ENCODE assay signal across 8 cellular contexts in genomic region chr11:96246718-96247540, GRCh38.
A peak's percentile ranks its signal among the peaks of the same experiment; 100 is the strongest.
DNase-seq lines count a peak whose midpoint lies in the region; ATAC-seq and TF ChIP-seq lines count a peak whose summit lies in the region.

No MANE protein-coding gene starts in this region.

- POLR2A ChIA-PET in CD4-positive, alpha-beta T cell (lab: Charles Lee), result interaction anchor here (0.7 to 0.8 kb wide), 2 partner anchors 21 to 143 kb away, joined by 3 read pairs; no protein-coding TSS in a partner anchor
- POLR2A ChIA-PET in naive thymus-derived CD4-positive, alpha-beta T cell (lab: Charles Lee), result interaction anchor here (0.6 to 1.0 kb wide), 3 partner anchors 24 to 111 kb away, joined by 4 to 5 read pairs (median 5); no protein-coding TSS in a partner anchor

- peak overlapping the region; percentile 34 for H3K27ac ChIP-seq in CD4-positive, alpha-beta T cell (ENCODE audit: low read depth, low read length)
- H3K27ac ChIP-seq in naive thymus-derived CD4-positive, alpha-beta T cell (ENCODE audit: low read depth, low read length), result peak overlapping the region; percentile 54

- H3K4me1 ChIP-seq in naive thymus-derived CD4-positive, alpha-beta T cell (ENCODE audit: control insufficient read depth in 2 of 2, insufficient read depth in 2 of 2, low read length in 2 of 2), result peaks cover 8 to 51% of the 10 kb centered on the region in 2 donors

- ATAC-seq in CD4-positive, alpha-beta T cell (ENCODE audit: poor library complexity), result peak; percentile 24
- peak; percentile 40 for ATAC-seq in naive thymus-derived CD4-positive, alpha-beta T cell
- no peak for ATAC-seq in GM18858 (IDR thresholded peaks at IDR 0.05; ENCODE audit: unreplicated experiment)
- ATAC-seq in HG02852 (IDR thresholded peaks at IDR 0.05; ENCODE audit: unreplicated experiment), result no peak

- H3K9me3 ChIP-seq in CD4-positive, alpha-beta T cell (ENCODE audit: control insufficient read depth, low read length), result no peaks in the 10 kb centered on the region
- H3K9me3 ChIP-seq in naive thymus-derived CD4-positive, alpha-beta T cell (ENCODE audit: control insufficient read depth in 2 of 3, low read length in 3 of 3), result no peaks in the 10 kb centered on the region

- no peaks in the 10 kb centered on the region for H3K27me3 ChIP-seq in CD4-positive, alpha-beta T cell (ENCODE audit: control insufficient read depth, insufficient read depth, low read length)
- no peaks in the 10 kb centered on the region for H3K27me3 ChIP-seq in naive thymus-derived CD4-positive, alpha-beta T cell (ENCODE audit: control insufficient read depth in 2 of 2, insufficient read depth in 2 of 2, low read length in 2 of 2)

- peaks cover 3% of the 10 kb centered on the region for H3K9me3 Mint-ChIP-seq in CD4-positive, alpha-beta T cell
- H3K9me3 Mint-ChIP-seq in naive thymus-derived CD4-positive, alpha-beta T cell, result peaks cover 0 to 5% (median 0%) of the 10 kb centered on the region in 11 donors

- H3K27me3 Mint-ChIP-seq in CD4-positive, alpha-beta T cell, result no peaks in the 10 kb centered on the region
- no peaks in the 10 kb centered on the region for H3K27me3 Mint-ChIP-seq in naive thymus-derived CD4-positive, alpha-beta T cell

- TF ChIP-seq CTCF in CD4-positive, alpha-beta T cell (IDR thresholded peaks at IDR 0.05), result no peak
- no peak for TF ChIP-seq CTCF in astrocyte of the cerebellum (IDR thresholded peaks at IDR 0.05; ENCODE audit: low read depth, low read length, missing control alignments)

- intact Hi-C loops in CD4-positive, alpha-beta T cell (cut with DNase I, micrococcal nuclease), result no loop called here
- intact Hi-C loops in naive thymus-derived CD4-positive, alpha-beta T cell (cut with micrococcal nuclease), result loop anchor here (1.0 kb wide), 2 partner anchors 7 to 9 kb away; no protein-coding TSS in a partner anchor

- in situ Hi-C loops in astrocyte of the cerebellum (cut with HindIII; ENCODE audit: low sequenced_read_pairs), result no loop called here

- CTCF ChIA-PET in CD4-positive, alpha-beta T cell (lab: Charles Lee), result interaction anchor here (1.1 to 1.2 kb wide), 2 partner anchors 29 to 96 kb away, joined by 3 to 5 read pairs; partner anchors contain the start of gene MAML2
- CTCF ChIA-PET in naive thymus-derived CD4-positive, alpha-beta T cell (lab: Charles Lee), result interaction anchor here (0.6 to 0.8 kb wide), 2 partner anchors 96 to 114 kb away, joined by 3 to 5 read pairs; partner anchors contain the start of gene MAML2

- H3K4me3 ChIP-seq in astrocyte of the cerebellum (ENCODE audit: low read depth, low read length), result no peak overlapping the region
- no peak overlapping the region for H3K4me3 ChIP-seq in naive thymus-derived CD4-positive, alpha-beta T cell (ENCODE audit: low read length)

- DNase-seq in CD4-positive, alpha-beta T cell, result no peak
- DNase-seq in LHCN-M2 (ENCODE audit: low read depth) (peak; percentile 85), astrocyte of the cerebellum (ENCODE audit: low read depth) (peak; percentile 63), HK-2 (ENCODE audit: unreplicated experiment) (no peak), LoVo (ENCODE audit: low spot score) (no peak)
- peak in 2 of 9 donors; percentile 16 to 54 for DNase-seq in naive thymus-derived CD4-positive, alpha-beta T cell

- H3K36me3 ChIP-seq in naive thymus-derived CD4-positive, alpha-beta T cell (ENCODE audit: control insufficient read depth in 2 of 3, insufficient read depth in 3 of 3, low read length in 3 of 3), result no peaks in the 10 kb centered on the region

- H3K4me1 Mint-ChIP-seq in CD4-positive, alpha-beta T cell (ENCODE audit: low read depth), result peaks cover 88% of the 10 kb centered on the region
- peaks cover 42 to 94% (median 81%) of the 10 kb centered on the region in 7 donors for H3K4me1 Mint-ChIP-seq in naive thymus-derived CD4-positive, alpha-beta T cell

- peaks cover 32% of the 10 kb centered on the region for H3K36me3 Mint-ChIP-seq in CD4-positive, alpha-beta T cell (ENCODE audit: low read depth)
- H3K36me3 Mint-ChIP-seq in naive thymus-derived CD4-positive, alpha-beta T cell, result peaks cover 0 to 31% (median 20%) of the 10 kb centered on the region in 5 donors

- peak overlapping the region; percentile 99 for H3K27ac Mint-ChIP-seq in CD4-positive, alpha-beta T cell
- H3K27ac Mint-ChIP-seq in naive thymus-derived CD4-positive, alpha-beta T cell, result peak overlapping the region; percentile 58 to 100 (median 90)

- H3K4me3 Mint-ChIP-seq in CD4-positive, alpha-beta T cell, result peak overlapping the region; percentile 52
- H3K4me3 Mint-ChIP-seq in naive thymus-derived CD4-positive, alpha-beta T cell, result peak overlapping the region; percentile 32 to 83 (median 62)

Comparison
In these comparisons a context has a peak if more than half of its experiments do, and no peak if none do; other contexts are left out.
1. ATAC-seq: peak in CD4-positive, alpha-beta T cell (single experiment) and naive thymus-derived CD4-positive, alpha-beta T cell (single experiment); none in GM18858 (single experiment) and HG02852 (single experiment).
2. DNase-seq: peak in LHCN-M2 (single experiment) and astrocyte of the cerebellum (single experiment); none in CD4-positive, alpha-beta T cell (0 of 10), HK-2 (single experiment) and LoVo (single experiment).
3. intact Hi-C loops: an anchor here in naive thymus-derived CD4-positive, alpha-beta T cell (1.0 kb wide); none called in CD4-positive, alpha-beta T cell.